Comparison of ENCODE assay signal across 11 cellular contexts in the genomic region with DNA sequence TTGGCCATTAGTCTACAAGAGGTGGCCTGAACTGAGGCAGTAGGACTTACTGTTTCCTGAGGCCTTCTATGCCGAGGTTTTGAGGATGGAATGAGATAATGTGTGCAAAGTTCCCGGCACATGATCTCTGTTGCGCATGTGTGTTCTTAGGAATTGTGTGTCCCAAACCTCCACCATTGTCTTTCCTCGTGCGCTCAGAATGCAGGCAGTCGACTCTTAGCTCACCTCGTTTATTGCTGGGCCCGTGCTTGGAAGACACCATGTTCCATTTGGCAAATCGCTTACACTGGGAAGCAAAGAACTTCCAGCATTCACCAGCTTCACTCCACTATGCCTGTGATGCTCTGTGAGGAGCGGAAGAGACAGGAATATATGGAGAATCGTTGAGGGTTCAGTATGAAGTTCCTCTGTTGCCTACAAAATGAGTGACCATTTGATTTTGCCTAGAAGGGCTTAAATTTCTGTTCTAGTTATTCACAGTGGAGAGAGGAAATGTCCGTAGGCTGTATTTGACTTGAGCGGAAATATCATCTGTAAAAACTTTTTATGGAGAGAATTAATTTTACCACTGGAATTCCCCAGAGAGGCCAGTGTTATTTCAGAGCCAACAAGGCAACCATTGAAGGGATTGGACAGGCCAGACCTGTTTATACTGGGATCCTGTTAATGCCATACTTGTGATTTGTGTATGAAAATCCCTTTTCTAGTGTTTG.
A peak's percentile ranks its signal among the peaks of the same experiment; 100 is the strongest.
DNase-seq lines count a peak whose midpoint lies in the region; TF ChIP-seq lines count a peak whose summit lies in the region.
"Had no signal": no experiment of that assay in that cellular context is flagged by ENCODE, and none has a peak within 500 bp of the region (broad histone marks: within the 10 kb centered on the region; RNA-seq: fewer than 3 reads in every experiment).

No MANE protein-coding gene starts in this region.

- H3K9me2 ChIP-seq in GM23248 (ENCODE audit: insufficient read depth) (no peaks in the 10 kb centered on the region), SU-DHL-6 (replicated peaks; ENCODE audit: insufficient read depth, low read length) (no peaks in the 10 kb centered on the region)

- H3K9me3 ChIP-seq in GM23248 (ENCODE audit: low read depth) (no peaks in the 10 kb centered on the region), SU-DHL-6 (ENCODE audit: insufficient read depth, low read length) (no peaks in the 10 kb centered on the region), skeletal muscle satellite cell (replicated peaks; ENCODE audit: low read length) (no peaks in the 10 kb centered on the region), ovary (no peaks in the 10 kb centered on the region)
- H3K9me3 ChIP-seq: HAP-1 had no signal

- peaks cover 26% of the 10 kb centered on the region for H3F3A ChIP-seq in GM23248 (ENCODE audit: insufficient read depth)
- peaks cover 6% of the 10 kb centered on the region for H3F3A ChIP-seq in SU-DHL-6 (ENCODE audit: insufficient read depth)

- intact Hi-C loops in ovary (cut with DNase I) = no loop called here

- H3K4me2 ChIP-seq in GM23248 (ENCODE audit: unreplicated experiment) (peak overlapping the region; percentile 85), SU-DHL-6 (ENCODE audit: low read depth, low read length, poor library complexity, severe bottlenecking) (peak overlapping the region; percentile 34), skeletal muscle satellite cell (ENCODE audit: low read length) (peak overlapping the region; percentile 64)

- H3K4me3 ChIP-seq in GM23248 = peak overlapping the region; percentile 64; the same call in 1 of the 2 replicates
- H3K4me3 ChIP-seq in SU-DHL-6 (ENCODE audit: insufficient read depth, low read length, poor library complexity, severe bottlenecking) = no peak overlapping the region
- no peak overlapping the region for H3K4me3 ChIP-seq in skeletal muscle satellite cell (ENCODE audit: low read length)
- H3K4me3 ChIP-seq in ovary = no peak overlapping the region
- H3K4me3 ChIP-seq: HAP-1 had no signal

- WGBS in GM23248 (ENCODE audit: low coverage in 1 of 2, low lambda C conversion rate in 2 of 2, missing lambda C conversion rate in 2 of 2), 2 experiments = 96 to 99% methylated on average over 13 of the region's 13 CpGs
- 87 to 89% (median 89%) methylated on average over 13 of the region's 13 CpGs for WGBS in ovary, 3 donors

- peak overlapping the region; percentile 70 for H3K27ac ChIP-seq in GM23248
- H3K27ac ChIP-seq in SU-DHL-6 (ENCODE audit: low read depth, low read length) = 0 out of 2 replicates have a peak overlapping the region, but pooled peaks have one; percentile 20
- H3K27ac ChIP-seq in ovary = no peak overlapping the region

- in situ Hi-C loops in GM23248 (cut with MboI) = no loop called here

- H3K4me1 ChIP-seq in GM23248 (ENCODE audit: insufficient read depth) = peaks cover 14% of the 10 kb centered on the region
- peaks cover 30% of the 10 kb centered on the region for H3K4me1 ChIP-seq in skeletal muscle satellite cell (ENCODE audit: control insufficient read depth, insufficient read depth, low read length)
- H3K4me1 ChIP-seq in ovary (ENCODE audit: insufficient read depth) = peaks cover 2% of the 10 kb centered on the region

- H3K9ac ChIP-seq in GM23248 (peak overlapping the region; percentile 74; the same call in 1 of the 2 replicates), SU-DHL-6 (ENCODE audit: low read length) (no peak overlapping the region), skeletal muscle satellite cell (ENCODE audit: low read depth, low read length) (peak overlapping the region; percentile 55)

- no peak for TF ChIP-seq CTCF in SU-DHL-6 (IDR thresholded peaks at IDR 0.05; ENCODE audit: insufficient read depth, low read length, poor library complexity, severe bottlenecking)
- no peak for TF ChIP-seq CTCF in ovary (IDR thresholded peaks at IDR 0.05)

- no peak for TF ChIP-seq POLR2A in ovary (IDR thresholded peaks at IDR 0.05)

- H2AFZ ChIP-seq in GM23248 = no peak overlapping the region; the same call in 1 of the 2 replicates
- H2AFZ ChIP-seq in SU-DHL-6 (ENCODE audit: low read depth, low read length, severe bottlenecking) = no peak overlapping the region

- H3K27me3 ChIP-seq in GM23248 (replicated peaks; ENCODE audit: insufficient read depth) (no peaks in the 10 kb centered on the region), SU-DHL-6 (ENCODE audit: low read length) (no peaks in the 10 kb centered on the region), skeletal muscle satellite cell (ENCODE audit: control insufficient read depth, insufficient read depth, low read length) (no peaks in the 10 kb centered on the region), ovary (no peaks in the 10 kb centered on the region)

- no peaks in the 10 kb centered on the region for H3K36me3 ChIP-seq in GM23248 (ENCODE audit: low read depth)
- peaks cover 14% of the 10 kb centered on the region; the same call in 1 of the 2 replicates for H3K36me3 ChIP-seq in SU-DHL-6 (ENCODE audit: low read length)
- no peaks in the 10 kb centered on the region for H3K36me3 ChIP-seq in skeletal muscle satellite cell (ENCODE audit: insufficient read depth, low read length)
- no peaks in the 10 kb centered on the region for H3K36me3 ChIP-seq in ovary
- H3K36me3 ChIP-seq: HAP-1 had no signal

- peak; percentile 5 for DNase-seq in GM23248
- DNase-seq in fibroblast of peridontal ligament (ENCODE audit: extremely low read depth) = peak; percentile 68
- no peak for DNase-seq in NCI-H82 (lab: John Stamatoyannopoulos, UW)
- no peak for DNase-seq in NCI-H2081 (lab: John Stamatoyannopoulos, UW)
- no peak for DNase-seq in ovary
- DNase-seq: activated effector memory CD4-positive, alpha-beta T cell treated with Interleukin-2 at 50 U/mL for 16 hours; immature natural killer cell; NCI-H1436 had no signal

- H4K20me1 ChIP-seq in GM23248 (ENCODE audit: insufficient read depth) (no peaks in the 10 kb centered on the region), SU-DHL-6 (ENCODE audit: low read depth, low read length) (no peaks in the 10 kb centered on the region)

- no peaks in the 10 kb centered on the region for H3K79me2 ChIP-seq in GM23248 (ENCODE audit: insufficient read depth)
- H3K79me2 ChIP-seq in SU-DHL-6 (ENCODE audit: insufficient read depth, low read length) = peaks cover 96% of the 10 kb centered on the region

- no peak for TF ChIP-seq EP300 in ovary (IDR thresholded peaks at IDR 0.05)

Comparison
In these comparisons a context has a peak if more than half of its experiments do, and no peak if none do; other contexts are left out.
1. DNase-seq: peak in GM23248 (single experiment) and fibroblast of peridontal ligament (single experiment); none in NCI-H82 (single experiment), NCI-H2081 (0 of 2) and ovary (0 of 5).
2. H3K27ac ChIP-seq: peak in GM23248 (single experiment) and SU-DHL-6 (single experiment); none in ovary (0 of 2).
3. H3K4me2 ChIP-seq: peak in every context shown above with its lines; median percentile 85 in GM23248; 64 in skeletal muscle satellite cell; 34 in SU-DHL-6.